Comparison of ENCODE assay signal across 8 cellular contexts in genomic region chr14:100192250-100192671, GRCh38. TPM values are rescaled to one million over a fixed set of nuclear protein-coding genes. Genes with fewer than 3 reads are reported as not detected.
A peak's percentile ranks its signal among the peaks of the same experiment; 100 is the strongest.
DNase-seq lines count a peak whose midpoint lies in the region; ATAC-seq, FAIRE-seq and TF ChIP-seq lines count a peak whose summit lies in the region.

No MANE protein-coding gene starts in this region.

- WGBS in gastroesophageal sphincter (ENCODE audit: low coverage in 1 of 2), 2 donors = 18 to 37% methylated on average over 2 to 11 of the region's 21 CpGs

- TF ChIP-seq CTCF in WI38 (IDR thresholded peaks at IDR 0.05; ENCODE audit: low read depth, low read length) = no peak
- TF ChIP-seq CTCF in gastroesophageal sphincter (IDR thresholded peaks at IDR 0.05) = no peak

- no peak for TF ChIP-seq POLR2A in gastroesophageal sphincter (IDR thresholded peaks at IDR 0.05)

- DNase-seq in skeletal muscle cell (ENCODE audit: low read depth) (no peak), NCI-H1105 treated with DMSO at 0.1 percent for 48 hours (lab: John Stamatoyannopoulos, UW) (no peak), NCI-H2171 treated with DMSO at 0.1 percent for 48 hours (lab: John Stamatoyannopoulos, UW) (no peak), RCC 7860 (ENCODE audit: low spot score) (no peak)

- H3K27ac ChIP-seq in gastroesophageal sphincter = peak overlapping the region; percentile 78 to 94 (median 90)

- H3K9me3 ChIP-seq in gastroesophageal sphincter = no peaks in the 10 kb centered on the region

- H3K4me3 ChIP-seq in WI38 (ENCODE audit: low read depth, low read length) (peak overlapping the region; percentile 43), gastroesophageal sphincter (peak overlapping the region; percentile 28 to 55), skeletal muscle cell (ENCODE audit: low read depth, low read length) (peak overlapping the region; percentile 52)

- no peak for FAIRE-seq in RCC 7860 (lab: Jason Lieb, UNC)

- no peaks in the 10 kb centered on the region for H3K27me3 ChIP-seq in gastroesophageal sphincter

- no peaks in the 10 kb centered on the region for H3K36me3 ChIP-seq in gastroesophageal sphincter

- no peak for TF ChIP-seq EP300 in gastroesophageal sphincter (IDR thresholded peaks at IDR 0.05)

- ATAC-seq in GM19324 (IDR thresholded peaks at IDR 0.05; ENCODE audit: low FRiP score, unreplicated experiment) (peak; percentile 0), gastroesophageal sphincter (no peak), GM19463 (IDR thresholded peaks at IDR 0.05; ENCODE audit: unreplicated experiment) (no peak)

- H3K4me1 ChIP-seq in gastroesophageal sphincter = peaks cover 0 to 20% (median 6%) of the 10 kb centered on the region in 3 donors

RNA-seq across cellular contexts. Expression of gene DEGS2, which starts 32.8 kb away (rescaled TPM):
- total RNA-seq in gastroesophageal sphincter = under 1 TPM; 0.16 to 0.94 (median 0.68) TPM

RNA-seq across cellular contexts. Expression of gene YY1, which starts 46.7 kb away (rescaled TPM):
- total RNA-seq in gastroesophageal sphincter = 10 to 100 TPM; 55.1 to 76.3 (median 62.5) TPM
